7 cellular contexts compared by ENCODE assay signal in the genomic region with DNA sequence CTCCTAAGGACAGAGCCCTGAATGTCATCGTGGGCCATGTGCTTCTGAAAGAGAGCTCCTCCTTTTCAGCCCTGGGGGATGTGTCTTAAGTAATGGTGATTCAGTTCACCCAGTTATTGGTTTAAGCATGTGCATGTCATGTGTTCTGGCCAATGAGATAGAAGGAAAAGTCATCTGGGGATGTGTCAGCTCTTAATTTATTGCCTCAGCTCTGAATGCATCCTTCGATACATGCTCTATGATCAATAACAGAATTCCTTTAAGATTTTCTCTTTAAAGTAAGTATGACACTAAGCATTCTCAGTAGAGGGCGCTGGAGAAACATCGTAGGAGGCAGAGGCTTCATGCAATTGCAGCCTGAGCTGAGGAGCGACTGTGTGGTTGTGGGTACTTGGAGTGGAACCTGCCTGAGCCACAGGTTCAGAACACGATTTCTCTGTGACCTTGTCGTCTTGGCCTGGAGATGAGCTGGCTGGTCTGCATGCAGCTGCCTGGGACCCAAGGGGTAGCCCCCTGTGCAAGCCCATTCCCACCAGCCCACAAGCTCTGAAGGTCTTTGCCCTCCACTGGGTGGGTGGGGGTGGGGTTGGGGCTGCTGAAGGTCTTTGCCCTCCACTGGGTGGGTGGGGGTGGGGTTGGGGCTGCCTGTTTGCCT.
DNase-seq lines count a peak whose midpoint lies in the region; ATAC-seq, FAIRE-seq and TF ChIP-seq lines count a peak whose summit lies in the region.

No MANE protein-coding gene starts in this region.

- no peak overlapping the region for H2BK5ac ChIP-seq in mesendoderm (ENCODE audit: low read length)

- no peak overlapping the region for H4K5ac ChIP-seq in mesendoderm (ENCODE audit: low read length)

- in situ Hi-C loops in G401 (cut with HindIII; ENCODE audit: low sequenced_read_pairs), result no loop called here

- no peak overlapping the region for H2BK120ac ChIP-seq in mesendoderm (ENCODE audit: low read depth, low read length)

- TF ChIP-seq CTCF in OCI-LY3 (IDR thresholded peaks at IDR 0.05; ENCODE audit: low read depth, low read length) (peak; percentile 94), colonic mucosa (IDR thresholded peaks at IDR 0.05) (peak; percentile 49)

- H3K18ac ChIP-seq in mesendoderm (ENCODE audit: low read length), result peak overlapping the region; percentile 32

- no peak overlapping the region for H3K9ac ChIP-seq in OCI-LY3 (ENCODE audit: low read length)
- no peak overlapping the region for H3K9ac ChIP-seq in colonic mucosa (ENCODE audit: low read depth in 2 of 2, low read length in 2 of 2)
- H3K9ac ChIP-seq in mesendoderm (ENCODE audit: low read length), result no peak overlapping the region

- DNase-seq in G401 (ENCODE audit: low spot score) (peak; percentile 25), colonic mucosa (peak; percentile 41), mesendoderm (peak; percentile 91), RCC 7860 (ENCODE audit: low spot score) (no peak)

- H3K4ac ChIP-seq in mesendoderm (ENCODE audit: low read depth, low read length), result no peak overlapping the region

- H3K79me1 ChIP-seq in mesendoderm (ENCODE audit: low read length), result no peaks in the 10 kb centered on the region

- no peak overlapping the region for H3K27ac ChIP-seq in OCI-LY3 (ENCODE audit: low read length)
- H3K27ac ChIP-seq in colonic mucosa, result no peak overlapping the region
- no peak overlapping the region for H3K27ac ChIP-seq in mesendoderm (ENCODE audit: low read depth, low read length)

- H2AFZ ChIP-seq in OCI-LY3 (ENCODE audit: low read depth, low read length), result no peak overlapping the region

- H3K4me3 ChIP-seq in OCI-LY3 (ENCODE audit: low read length) (peak overlapping the region; percentile 41), colonic mucosa (no peak overlapping the region), mesendoderm (ENCODE audit: low read length) (no peak overlapping the region)

- no peak overlapping the region for H2AK5ac ChIP-seq in mesendoderm (ENCODE audit: low read length)

- no peaks in the 10 kb centered on the region for H3K9me3 ChIP-seq in OCI-LY3 (ENCODE audit: insufficient read depth, low read length)
- H3K9me3 ChIP-seq in colonic mucosa, result no peaks in the 10 kb centered on the region

- peak; percentile 66 for ATAC-seq in GM19467 (IDR thresholded peaks at IDR 0.05; ENCODE audit: unreplicated experiment)
- peak; percentile 80 for ATAC-seq in HG03575 (IDR thresholded peaks at IDR 0.05; ENCODE audit: extremely low read depth, insufficient number of reproducible peaks, low FRiP score, unreplicated experiment)

- intact Hi-C loops in colonic mucosa (cut with DNase I), result loop anchor here (5.0 kb wide), 1 partner anchor 878 kb away; no protein-coding TSS in a partner anchor

- H4K8ac ChIP-seq in mesendoderm (ENCODE audit: low read depth, low read length), result no peak overlapping the region

- H3K27me3 ChIP-seq in OCI-LY3 (ENCODE audit: low read depth, low read length), result no peaks in the 10 kb centered on the region
- H3K27me3 ChIP-seq in colonic mucosa, result no peaks in the 10 kb centered on the region
- no peaks in the 10 kb centered on the region for H3K27me3 ChIP-seq in mesendoderm (ENCODE audit: insufficient read depth, low read length, poor library complexity)

- FAIRE-seq in RCC 7860 (lab: Jason Lieb, UNC), result no peak

- H3K4me2 ChIP-seq in OCI-LY3 (ENCODE audit: low read length) (peak overlapping the region; percentile 65), mesendoderm (ENCODE audit: low read length) (no peak overlapping the region)

- no peak overlapping the region for H2BK15ac ChIP-seq in mesendoderm (replicated peaks; ENCODE audit: low read depth)

- H3K36me3 ChIP-seq in OCI-LY3 (replicated peaks; ENCODE audit: low read depth, low read length) (no peaks in the 10 kb centered on the region), colonic mucosa (no peaks in the 10 kb centered on the region), mesendoderm (ENCODE audit: control insufficient read depth, insufficient read depth, low read length) (no peaks in the 10 kb centered on the region)

- WGBS in mesendoderm (ENCODE audit: extremely low coverage, insufficient coverage, low lambda C conversion rate), result no CpG with 5 or more reads among the region's 7 CpGs

- H3K4me1 ChIP-seq in OCI-LY3 (ENCODE audit: low read length) (peaks cover 6% of the 10 kb centered on the region), colonic mucosa (no peaks in the 10 kb centered on the region), mesendoderm (ENCODE audit: control insufficient read depth, low read depth, low read length) (peaks cover 3% of the 10 kb centered on the region)

- peak overlapping the region; percentile 37 for H3K56ac ChIP-seq in mesendoderm (ENCODE audit: low read length)

- no peaks in the 10 kb centered on the region for H4K20me1 ChIP-seq in OCI-LY3 (ENCODE audit: insufficient read depth, low read length)

- H3K79me2 ChIP-seq in OCI-LY3 (ENCODE audit: low read length) (no peaks in the 10 kb centered on the region), mesendoderm (ENCODE audit: control insufficient read depth, insufficient read depth, low read length) (no peaks in the 10 kb centered on the region)

- H3K23ac ChIP-seq in mesendoderm (ENCODE audit: low read length), result no peak overlapping the region
